ENCODE assay signal across 1 cellular context in genomic region chr3:159761377-159761776, GRCh38.
TF ChIP-seq lines count a peak whose summit lies in the region.

No MANE protein-coding gene starts in this region.

TF ChIP-seq in IMR-90, 13 proteins besides CTCF, POLR2A, EP300 and RAD21 (continued from another document):
- TF ChIP-seq USF2 (IDR thresholded peaks at IDR 0.05; ENCODE audit: low read depth, low read length) (no peak), MAZ (IDR thresholded peaks at IDR 0.05; ENCODE audit: borderline replicate concordance, low read depth, low read length) (no peak), BHLHE40 (IDR thresholded peaks at IDR 0.05; ENCODE audit: low read depth, low read length) (no peak), NFE2L2 (IDR thresholded peaks at IDR 0.05; ENCODE audit: low read depth, low read length) (no peak), CEBPB (IDR thresholded peaks at IDR 0.05; ENCODE audit: low read depth, low read length) (no peak), RCOR1 (IDR thresholded peaks at IDR 0.05; ENCODE audit: insufficient replicate concordance, low read length) (no peak), ELK1 (IDR thresholded peaks at IDR 0.05; ENCODE audit: borderline replicate concordance, low read depth, low read length) (no peak)
